16 cellular contexts compared by ENCODE assay signal in genomic region chr2:228699400-228699799, GRCh38.
A peak's percentile ranks its signal among the peaks of the same experiment; 100 is the strongest.
DNase-seq lines count a peak whose midpoint lies in the region; ATAC-seq and TF ChIP-seq lines count a peak whose summit lies in the region.
"Had no signal": no experiment of that assay in that cellular context is flagged by ENCODE, and none has a peak within 500 bp of the region (broad histone marks: within the 10 kb centered on the region; RNA-seq: fewer than 3 reads in every experiment).

No MANE protein-coding gene starts in this region.

- no peak overlapping the region for H2AFZ ChIP-seq in OCI-LY3 (ENCODE audit: low read depth, low read length)

- H3K27me3 ChIP-seq in OCI-LY3 (ENCODE audit: low read depth, low read length) = no peaks in the 10 kb centered on the region

- no peaks in the 10 kb centered on the region for H4K20me1 ChIP-seq in OCI-LY3 (ENCODE audit: insufficient read depth, low read length)

- no peak for ATAC-seq in GM21515 (IDR thresholded peaks at IDR 0.05; ENCODE audit: unreplicated experiment)
- ATAC-seq: activated naive CD8-positive, alpha-beta T cell treated with anti-CD3 and anti-CD28 coated beads, Interleukin-2, amount 50 U/mL, for 24 hours; effector memory CD8-positive, alpha-beta T cell; stimulated activated naive CD8-positive, alpha-beta T cell treated with anti-CD3 and anti-CD28 coated beads, Interleukin-15, amount 100 ng/mL, for 72 hours had no signal

- no peaks in the 10 kb centered on the region for H3K9me3 ChIP-seq in OCI-LY3 (ENCODE audit: insufficient read depth, low read length)

- H3K4me3 ChIP-seq in OCI-LY3 (ENCODE audit: low read length) (no peak overlapping the region), epithelial cell of proximal tubule (ENCODE audit: low read depth, low read length) (no peak overlapping the region)

- H3K79me2 ChIP-seq in OCI-LY3 (ENCODE audit: low read length) = no peaks in the 10 kb centered on the region

- no peak overlapping the region for H3K27ac ChIP-seq in OCI-LY3 (ENCODE audit: low read length)
- H3K27ac ChIP-seq: WERI-Rb-1 had no signal

- no peaks in the 10 kb centered on the region for H3K4me1 ChIP-seq in OCI-LY3 (ENCODE audit: low read length)

- H3K9ac ChIP-seq in OCI-LY3 (ENCODE audit: low read length) = no peak overlapping the region

- DNase-seq in GM03348 (ENCODE audit: low spot score) (peak; percentile 33), epithelial cell of proximal tubule (ENCODE audit: low read depth) (no peak), myocyte (ENCODE audit: low read depth) (peak; percentile 13), mucosa of gallbladder (ENCODE audit: low spot score) (no peak), hypothalamus (lab: John Stamatoyannopoulos, UW) (no peak), NCI-H2196 treated with DMSO at 0.1 percent for 48 hours (lab: John Stamatoyannopoulos, UW; ENCODE audit: unreplicated experiment) (no peak)
- DNase-seq: activated naive CD8-positive, alpha-beta T cell treated with anti-CD3 and anti-CD28 coated beads, Interleukin-2, amount 50 U/mL, for 24 hours; effector memory CD8-positive, alpha-beta T cell; GF-D8; head of caudate nucleus; NCI-H1092 treated with DMSO at 0.1 percent for 48 hours; NCI-H82; stimulated activated naive CD8-positive, alpha-beta T cell treated with anti-CD3 and anti-CD28 coated beads, Interleukin-15, amount 100 ng/mL, for 72 hours; WERI-Rb-1 had no signal

- no peaks in the 10 kb centered on the region for H3K36me3 ChIP-seq in OCI-LY3 (replicated peaks; ENCODE audit: low read depth, low read length)
- H3K36me3 ChIP-seq: WERI-Rb-1 had no signal

- TF ChIP-seq CTCF in OCI-LY3 (IDR thresholded peaks at IDR 0.05; ENCODE audit: low read depth, low read length) (peak; percentile 43), epithelial cell of proximal tubule (conservative IDR thresholded peaks at IDR 0.05; ENCODE audit: low read depth, low read length) (peak; percentile 35)

- no peak overlapping the region for H3K4me2 ChIP-seq in OCI-LY3 (ENCODE audit: low read length)

Comparison
In these comparisons a context has a peak if more than half of its experiments do, and no peak if none do; other contexts are left out.
1. DNase-seq: peak in GM03348 (single experiment) and myocyte (single experiment); none in epithelial cell of proximal tubule (single experiment), mucosa of gallbladder (single experiment), hypothalamus (0 of 51) and NCI-H2196 treated with DMSO at 0.1 percent for 48 hours (single experiment).